ENCODE assay signal across 33 cellular contexts in the genomic region with DNA sequence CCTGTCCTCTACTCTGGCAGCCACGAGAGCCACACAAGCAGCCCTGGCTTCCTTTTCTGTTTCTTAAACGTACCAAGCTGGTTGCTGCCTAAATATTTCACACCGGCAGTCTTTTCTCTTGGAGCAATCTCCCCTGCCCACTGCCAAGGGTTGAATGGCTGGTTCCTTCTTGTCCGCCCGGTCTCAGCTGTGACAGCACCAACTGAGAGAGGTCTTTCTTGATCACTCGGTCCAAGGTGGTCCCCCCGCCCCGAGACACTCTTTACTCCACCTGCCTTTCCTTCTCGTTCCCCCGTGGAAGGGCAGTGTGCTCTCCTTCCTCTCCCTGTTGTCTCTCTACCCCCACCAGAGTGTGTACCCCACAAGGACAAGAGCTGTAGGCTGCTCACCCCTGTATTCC.
"Had no signal": no experiment of that assay in that cellular context is flagged by ENCODE, and none has a peak within 500 bp of the region (broad histone marks: within the 10 kb centered on the region; RNA-seq: fewer than 3 reads in every experiment).

No MANE protein-coding gene starts in this region.

- H3K36me3 Mint-ChIP-seq: activated CD8-positive, alpha-beta memory T cell treated with anti-CD3 and anti-CD28 coated beads, Interleukin-2, amount 10 ng/mL, durations not matched to agents 7 days and 5 days; activated naive CD4-positive, alpha-beta T cell treated with anti-CD3 and anti-CD28 coated beads, Interleukin-2, amount 50 U/mL, for 24 hours; activated naive CD8-positive, alpha-beta T cell treated with anti-CD3 and anti-CD28 coated beads for 36 hours had no signal

- H3K9me3 ChIP-seq: esophagus muscularis mucosa, gastrocnemius medialis, heart left ventricle had no signal

- H3K27me3 Mint-ChIP-seq: activated naive CD4-positive, alpha-beta T cell treated with anti-CD3 and anti-CD28 coated beads, Interleukin-2, amount 50 U/mL, for 24 hours; activated naive CD8-positive, alpha-beta T cell treated with anti-CD3 and anti-CD28 coated beads for 36 hours; dendritic cell treated with granulocyte-macrophage colony-stimulating factor and Interleukin-4, amounts not matched to agents 40 ng/mL and 50 ng/mL, for 4 days had no signal

- ATAC-seq: activated CD4-positive, CD25-positive, alpha-beta regulatory T cell treated with anti-CD3 and anti-CD28 coated beads, Interleukin-2, amount 50 U/mL, for 24 hours; foreskin keratinocyte; heart left ventricle; T-helper 17 cell had no signal

- H3K27me3 ChIP-seq: brain microvascular endothelial cell, foreskin keratinocyte, gastrocnemius medialis, heart left ventricle had no signal

- H3K4me1 Mint-ChIP-seq: activated naive CD4-positive, alpha-beta T cell treated with anti-CD3 and anti-CD28 coated beads, Interleukin-2, amount 50 U/mL, for 24 hours; central memory CD8-positive, alpha-beta T cell had no signal

- DNase-seq: activated B cell treated with CpG ODN at 0.5 μM for 24 hours; activated CD4-positive, alpha-beta memory T cell treated with anti-CD3 and anti-CD28 coated beads, Interleukin-2, amount 10 ng/mL, durations not matched to agents 7 days and 5 days; activated CD4-positive, alpha-beta T cell treated with anti-CD3 and anti-CD28 coated beads for 48 hours; activated CD8-positive, alpha-beta memory T cell treated with anti-CD3 and anti-CD28 coated beads, Interleukin-2, amount 50 U/mL, for 4 hours; activated effector memory CD4-positive, alpha-beta T cell treated with anti-CD3 and anti-CD28 coated beads, Interleukin-2, amount 50 U/mL, for 16 hours; activated naive CD4-positive, alpha-beta T cell treated with anti-CD3 and anti-CD28 coated beads for 36 hours; activated T-cell treated with anti-CD3 and anti-CD28 coated beads, Interleukin-2, amount 50 U/mL, for 1 hour; activated T-cell treated with anti-CD3 and anti-CD28 coated beads, Interleukin-2, amount 50 U/mL, for 48 hours; amniotic stem cell; anterior cingulate cortex; brain microvascular endothelial cell; dorsolateral prefrontal cortex; effector memory CD4-positive, alpha-beta T cell; erythroblast; foreskin keratinocyte; gastrocnemius medialis; glutamatergic neuron; T-helper 1 cell; T-helper 17 cell; T1000; WERI-Rb-1 had no signal

- H3K4me3 ChIP-seq: coronary artery, dorsolateral prefrontal cortex, esophagus muscularis mucosa, gastrocnemius medialis, heart left ventricle had no signal

- H3K9me3 Mint-ChIP-seq: activated B cell treated with CpG ODN at 0.5 μM for 24 hours; activated CD4-positive, alpha-beta memory T cell treated with anti-CD3 and anti-CD28 coated beads, Interleukin-2, amount 10 ng/mL, durations not matched to agents 7 days and 5 days; activated naive CD4-positive, alpha-beta T cell treated with anti-CD3 and anti-CD28 coated beads for 36 hours; activated naive CD4-positive, alpha-beta T cell treated with anti-CD3 and anti-CD28 coated beads, Interleukin-2, amount 50 U/mL, for 24 hours; activated naive CD8-positive, alpha-beta T cell treated with anti-CD3 and anti-CD28 coated beads for 36 hours; activated T-helper 1 cell treated with anti-CD3 and anti-CD28 coated beads, Interleukin-12 subunit alpha, Interleukin-12 subunit beta, Interleukin-2, Interleukin-4 antibody, amounts not matched to agents 30 ng/mL and 10 ng/mL and 1 ng/mL, durations not matched to agents 14 hours and 24 hours and 36 hours; activated T-helper 2 cell treated with anti-CD3 and anti-CD28 coated beads, Interferon-gamma antibody, Interleukin-2, Interleukin-4, amounts not matched to agents 10 μg/mL and 5 μg/mL and 100 μg/mL, durations not matched to agents 14 hours and 24 hours and 36 hours; central memory CD8-positive, alpha-beta T cell; dendritic cell treated with granulocyte-macrophage colony-stimulating factor and Interleukin-4, amounts not matched to agents 40 ng/mL and 50 ng/mL, for 4 days; T-helper 2 cell treated with Interferon-gamma antibody and Interleukin-4, amounts not matched to agents 5 μg/mL and 100 μg/mL, for 36 hours had no signal

- H3K4me1 ChIP-seq: esophagus muscularis mucosa, foreskin keratinocyte had no signal

- H3K4me3 Mint-ChIP-seq: activated B cell treated with CpG ODN at 0.5 μM for 24 hours; activated CD4-positive, alpha-beta memory T cell treated with anti-CD3 and anti-CD28 coated beads, Interleukin-2, amount 10 ng/mL, durations not matched to agents 7 days and 5 days; activated CD8-positive, alpha-beta memory T cell treated with anti-CD3 and anti-CD28 coated beads, Interleukin-2, amount 10 ng/mL, durations not matched to agents 7 days and 5 days; activated naive CD4-positive, alpha-beta T cell treated with anti-CD3 and anti-CD28 coated beads for 36 hours; activated naive CD4-positive, alpha-beta T cell treated with anti-CD3 and anti-CD28 coated beads, Interleukin-2, amount 50 U/mL, for 24 hours; activated naive CD8-positive, alpha-beta T cell treated with anti-CD3 and anti-CD28 coated beads for 36 hours; activated T-helper 1 cell treated with anti-CD3 and anti-CD28 coated beads, Interleukin-12 subunit alpha, Interleukin-12 subunit beta, Interleukin-2, Interleukin-4 antibody, amounts not matched to agents 30 ng/mL and 10 ng/mL and 1 ng/mL, durations not matched to agents 14 hours and 24 hours and 36 hours; central memory CD8-positive, alpha-beta T cell; dendritic cell treated with granulocyte-macrophage colony-stimulating factor and Interleukin-4, amounts not matched to agents 40 ng/mL and 50 ng/mL, for 4 days; T-helper 17 cell; T-helper 2 cell treated with Interferon-gamma antibody and Interleukin-4, amounts not matched to agents 5 μg/mL and 100 μg/mL, for 36 hours had no signal

- H3K27ac ChIP-seq: brain microvascular endothelial cell, coronary artery, dorsolateral prefrontal cortex, esophagus muscularis mucosa, foreskin keratinocyte, WERI-Rb-1 had no signal

- H3K36me3 ChIP-seq: brain microvascular endothelial cell, esophagus muscularis mucosa, gastrocnemius medialis, heart left ventricle, WERI-Rb-1 had no signal

- H3K27ac Mint-ChIP-seq: activated B cell treated with CpG ODN at 0.5 μM for 24 hours; activated CD4-positive, alpha-beta memory T cell treated with anti-CD3 and anti-CD28 coated beads, Interleukin-2, amount 10 ng/mL, durations not matched to agents 7 days and 5 days; activated CD8-positive, alpha-beta memory T cell treated with anti-CD3 and anti-CD28 coated beads, Interleukin-2, amount 10 ng/mL, durations not matched to agents 7 days and 5 days; activated naive CD4-positive, alpha-beta T cell treated with anti-CD3 and anti-CD28 coated beads for 36 hours; activated naive CD4-positive, alpha-beta T cell treated with anti-CD3 and anti-CD28 coated beads, Interleukin-2, amount 50 U/mL, for 24 hours; activated naive CD8-positive, alpha-beta T cell treated with anti-CD3 and anti-CD28 coated beads for 36 hours; activated T-helper 1 cell treated with anti-CD3 and anti-CD28 coated beads, Interleukin-12 subunit alpha, Interleukin-12 subunit beta, Interleukin-2, Interleukin-4 antibody, amounts not matched to agents 30 ng/mL and 10 ng/mL and 1 ng/mL, durations not matched to agents 14 hours and 24 hours and 36 hours; activated T-helper 2 cell treated with anti-CD3 and anti-CD28 coated beads, Interferon-gamma antibody, Interleukin-2, Interleukin-4, amounts not matched to agents 10 μg/mL and 5 μg/mL and 100 μg/mL, durations not matched to agents 14 hours and 24 hours and 36 hours; dendritic cell treated with granulocyte-macrophage colony-stimulating factor and Interleukin-4, amounts not matched to agents 40 ng/mL and 50 ng/mL, for 4 days; T-helper 17 cell; T-helper 2 cell treated with Interferon-gamma antibody and Interleukin-4, amounts not matched to agents 5 μg/mL and 100 μg/mL, for 36 hours had no signal
